7 cellular contexts compared by ENCODE assay signal in genomic region chr2:241036397-241036963, GRCh38. TPM values are rescaled to one million over a fixed set of nuclear protein-coding genes. Genes with fewer than 3 reads are reported as not detected.
DNase-seq lines count a peak whose midpoint lies in the region; ATAC-seq and TF ChIP-seq lines count a peak whose summit lies in the region.

No MANE protein-coding gene starts in this region.

- no peak overlapping the region for H3K27ac Mint-ChIP-seq in HFFc6

- no peaks in the 10 kb centered on the region for H3K9me3 Mint-ChIP-seq in HFFc6

- peak overlapping the region; percentile 55 for H3K4me3 ChIP-seq in rectal smooth muscle tissue (ENCODE audit: low read length)

- no peak overlapping the region for H3K9ac ChIP-seq in rectal smooth muscle tissue (ENCODE audit: low read length)

- no peaks in the 10 kb centered on the region for H3K36me3 Mint-ChIP-seq in HFFc6 (ENCODE audit: low read depth)

- TF ChIP-seq CTCF in HFFc6 (IDR thresholded peaks at IDR 0.05) = no peak

- H3K27me3 ChIP-seq in rectal smooth muscle tissue (ENCODE audit: control insufficient read depth, insufficient read depth, low read length) = peaks cover 7% of the 10 kb centered on the region

- H3K4me3 Mint-ChIP-seq in HFFc6 = no peak overlapping the region

- H3K27ac ChIP-seq in rectal smooth muscle tissue (ENCODE audit: low read depth, low read length) = no peak overlapping the region

- no peaks in the 10 kb centered on the region for H3K4me1 Mint-ChIP-seq in HFFc6 (ENCODE audit: low read depth)

- peak; percentile 71 for ATAC-seq in GM19463 (IDR thresholded peaks at IDR 0.05; ENCODE audit: unreplicated experiment)
- peak; percentile 78 for ATAC-seq in HG03460 (IDR thresholded peaks at IDR 0.05; ENCODE audit: unreplicated experiment)
- ATAC-seq in esophagus mucosa = peak; percentile 54
- no peak for ATAC-seq in HG03469 (IDR thresholded peaks at IDR 0.05; ENCODE audit: unreplicated experiment)

- DNase-seq in activated CD4-positive, alpha-beta T cell treated with anti-CD3 and anti-CD28 coated beads, Interleukin-2, amount 50 U/mL, for 48 hours = peak; percentile 58 to 66
- DNase-seq in HFFc6 = no peak

- H3K27me3 Mint-ChIP-seq in HFFc6 (ENCODE audit: insufficient read depth) = peaks cover 7% of the 10 kb centered on the region

- no peaks in the 10 kb centered on the region for H3K4me1 ChIP-seq in rectal smooth muscle tissue (ENCODE audit: control insufficient read depth, insufficient read depth, low read length)

- H3K36me3 ChIP-seq in rectal smooth muscle tissue (ENCODE audit: control insufficient read depth, insufficient read depth, low read length) = no peaks in the 10 kb centered on the region

RNA-seq across cellular contexts. Expression of gene SNED1, which starts 38.1 kb away (rescaled TPM):
- 3.9 TPM for total RNA-seq in esophagus mucosa
- total RNA-seq in HFFc6 (2021; fragmentation: NEBNext Ultra II Directional; extraction: Animal tissue kit (Norgen Biotek cat#: 25700)) = 1 to 10 TPM; 1.2 to 2.1 (median 1.6) TPM
